In the genomic region with DNA sequence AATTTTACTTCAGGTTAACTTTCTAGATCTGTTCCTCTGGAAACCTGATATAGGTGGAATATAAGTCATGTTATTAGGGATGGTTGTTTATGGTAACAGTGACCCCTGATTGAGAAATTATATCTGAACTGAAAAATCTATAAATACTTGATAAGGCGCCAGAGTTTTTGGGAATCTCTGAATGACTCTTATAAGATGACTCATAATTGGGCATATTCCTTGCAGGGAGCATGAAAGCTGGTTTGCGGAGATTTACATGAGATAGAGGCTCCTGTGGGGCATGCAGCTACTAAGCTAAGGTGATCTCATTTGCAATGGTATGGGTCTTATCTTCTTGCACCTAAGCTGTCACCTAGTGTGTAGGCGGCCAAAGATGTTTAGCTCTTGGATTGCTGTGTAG, we compare ENCODE assay signal across 15 cellular contexts. TPM values are rescaled to one million over a fixed set of nuclear protein-coding genes. Genes with fewer than 3 reads are reported as not detected.
DNase-seq lines count a peak whose midpoint lies in the region; ATAC-seq, FAIRE-seq and TF ChIP-seq lines count a peak whose summit lies in the region.
"Had no signal": no experiment of that assay in that cellular context is flagged by ENCODE, and none has a peak within 500 bp of the region (broad histone marks: within the 10 kb centered on the region; RNA-seq: fewer than 3 reads in every experiment).

No MANE protein-coding gene starts in this region.

- no peak for TF ChIP-seq POLR2A in endothelial cell of umbilical vein (IDR thresholded peaks at IDR 0.05; ENCODE audit: low read depth, low read length)

- no peak overlapping the region for H3K4me3 ChIP-seq in HEK293 (ENCODE audit: low read depth, low read length)
- H3K4me3 ChIP-seq in PC-9, result no peak overlapping the region
- H3K4me3 ChIP-seq in endothelial cell of umbilical vein (replicated peaks in 1 of 3; ENCODE audit: insufficient read depth in 1 of 3, low read depth in 1 of 3, low read length in 3 of 3), result no peak overlapping the region
- no peak overlapping the region for H3K4me3 ChIP-seq in keratinocyte (ENCODE audit: control insufficient read depth in 2 of 3, extremely low read depth in 1 of 3, insufficient read depth in 2 of 3, low read depth in 1 of 3, low read length in 3 of 3)
- H3K4me3 ChIP-seq: BLaER1 treated with 17β-estradiol and CSF1 and Interleukin-3, amounts not matched to agents 10 nM and 100 nM; GM12878; GM23248 had no signal

- H3K4me2 ChIP-seq in PC-9 (peak overlapping the region; percentile 44), endothelial cell of umbilical vein (ENCODE audit: insufficient read depth, low read length) (no peak overlapping the region), keratinocyte (ENCODE audit: control insufficient read depth, extremely low read depth, insufficient read depth, low read depth, low read length) (no peak overlapping the region)
- H3K4me2 ChIP-seq: BLaER1 treated with 17β-estradiol and CSF1 and Interleukin-3, amounts not matched to agents 10 nM and 100 nM had no signal

- H3K9me1 ChIP-seq in endothelial cell of umbilical vein (replicated peaks; ENCODE audit: control insufficient read depth, extremely low read depth, insufficient read depth, low read length) (no peaks in the 10 kb centered on the region), keratinocyte (ENCODE audit: control insufficient read depth, extremely low read depth, insufficient read depth, low read length) (no peaks in the 10 kb centered on the region)

- H3K79me2 ChIP-seq in PC-9 (ENCODE audit: low read depth), result no peaks in the 10 kb centered on the region
- no peaks in the 10 kb centered on the region for H3K79me2 ChIP-seq in endothelial cell of umbilical vein (ENCODE audit: control insufficient read depth, insufficient read depth, low read length)
- H3K79me2 ChIP-seq in keratinocyte (ENCODE audit: control insufficient read depth, insufficient read depth, low read length), result no peaks in the 10 kb centered on the region

- H3F3A ChIP-seq in PC-9 (ENCODE audit: insufficient read depth, low read depth), result no peaks in the 10 kb centered on the region

- no peak overlapping the region for H3K9ac ChIP-seq in endothelial cell of umbilical vein (replicated peaks; ENCODE audit: extremely low read depth, insufficient read depth, low read length)
- H3K9ac ChIP-seq in keratinocyte (ENCODE audit: control insufficient read depth, extremely low read depth, insufficient read depth, low read length), result no peak overlapping the region
- H3K9ac ChIP-seq: BLaER1 treated with 17β-estradiol and CSF1 and Interleukin-3, amounts not matched to agents 10 nM and 100 nM; GM23248 had no signal

- intact Hi-C loops in PC-9 (cut with micrococcal nuclease; ENCODE audit: unreplicated experiment), result no loop called here
- intact Hi-C loops in endothelial cell of umbilical vein (cut with micrococcal nuclease), result no loop called here

- H3K36me3 ChIP-seq in HEK293 (ENCODE audit: control insufficient read depth in 2 of 2, insufficient read depth in 1 of 2, low read length in 2 of 2) (no peaks in the 10 kb centered on the region), PC-9 (ENCODE audit: low read depth) (no peaks in the 10 kb centered on the region), endothelial cell of umbilical vein (ENCODE audit: control insufficient read depth in 2 of 2, extremely low read depth in 1 of 2, insufficient read depth in 2 of 2, low read length in 2 of 2) (no peaks in the 10 kb centered on the region), keratinocyte (ENCODE audit: control insufficient read depth in 2 of 2, extremely low read depth in 1 of 2, insufficient read depth in 2 of 2, low read length in 2 of 2) (no peaks in the 10 kb centered on the region)
- H3K36me3 ChIP-seq: BLaER1 treated with 17β-estradiol and CSF1 and Interleukin-3, amounts not matched to agents 10 nM and 100 nM had no signal

- peak; percentile 4 for FAIRE-seq in endothelial cell of umbilical vein (lab: Jason Lieb, UNC)
- FAIRE-seq in keratinocyte (lab: Jason Lieb, UNC), result peak; percentile 13
- FAIRE-seq: GM12878, GM18507 had no signal

- no peaks in the 10 kb centered on the region for H3K27me3 ChIP-seq in PC-9 (ENCODE audit: insufficient read depth, low read depth)
- H3K27me3 ChIP-seq in endothelial cell of umbilical vein (ENCODE audit: control insufficient read depth in 2 of 2, insufficient read depth in 2 of 2, low read length in 2 of 2), result peaks cover 0 to 6% of the 10 kb centered on the region in 2 experiments
- H3K27me3 ChIP-seq in keratinocyte (ENCODE audit: control insufficient read depth, extremely low read depth, insufficient read depth, low read length), result no peaks in the 10 kb centered on the region
- H3K27me3 ChIP-seq: BLaER1 treated with 17β-estradiol and CSF1 and Interleukin-3, amounts not matched to agents 10 nM and 100 nM had no signal

- H2AFZ ChIP-seq in PC-9, result no peak overlapping the region
- no peak overlapping the region for H2AFZ ChIP-seq in endothelial cell of umbilical vein (ENCODE audit: low read depth, low read length)
- H2AFZ ChIP-seq in keratinocyte (ENCODE audit: control insufficient read depth, low read length), result no peak overlapping the region
- H2AFZ ChIP-seq: GM23248 had no signal

- H3K4me1 ChIP-seq in HEK293 (ENCODE audit: control insufficient read depth, insufficient read depth, low read length), result peaks cover 3% of the 10 kb centered on the region; the same call in 1 of the 2 replicates
- H3K4me1 ChIP-seq in PC-9 (replicated peaks; ENCODE audit: insufficient read depth), result 0 out of 2 replicates have a peak, but pooled peaks cover 10% of the 10 kb centered on the region
- H3K4me1 ChIP-seq in endothelial cell of umbilical vein (ENCODE audit: control insufficient read depth, extremely low read depth, insufficient read depth, low read length), result no peaks in the 10 kb centered on the region
- H3K4me1 ChIP-seq in keratinocyte (ENCODE audit: control insufficient read depth, extremely low read depth, insufficient read depth, low read length), result no peaks in the 10 kb centered on the region

- DNase-seq in PC-9, result peak; percentile 7 to 73
- DNase-seq in endothelial cell of umbilical vein (ENCODE audit: low read depth, low spot score), result no peak
- DNase-seq in keratinocyte (ENCODE audit: low read depth, low spot score), result no peak
- DNase-seq in NCI-H1105 (lab: John Stamatoyannopoulos, UW), result no peak
- DNase-seq in medulla oblongata (ENCODE audit: extremely low spot score), result no peak
- DNase-seq: ACHN; CD4-positive, CD25-positive, alpha-beta regulatory T cell; DMS53; GM23248 had no signal

- no peak for ATAC-seq in HG02759 (IDR thresholded peaks at IDR 0.05; ENCODE audit: unreplicated experiment)
- ATAC-seq: GM12878, HCT116 had no signal

- dilution Hi-C loops in endothelial cell of umbilical vein (cut with MboI; ENCODE audit: extremely low pct_ligation_motif_present, low sequenced_read_pairs) (no loop called here), keratinocyte (cut with MboI; ENCODE audit: extremely low pct_ligation_motif_present, low sequenced_read_pairs) (no loop called here)

- TF ChIP-seq CTCF in HEK293 (tag by site-specific recombination; IDR thresholded peaks at IDR 0.05) (no peak), PC-9 (conservative IDR thresholded peaks at IDR 0.05) (no peak), endothelial cell of umbilical vein (IDR thresholded peaks at IDR 0.05; ENCODE audit: extremely low read depth in 1 of 2, insufficient read depth in 1 of 2, low read depth in 1 of 2, low read length in 2 of 2) (no peak), keratinocyte (optimal IDR thresholded peaks at IDR 0.05 in 1 of 3, IDR thresholded peaks at IDR 0.05 in 1 of 3, conservative IDR thresholded peaks at IDR 0.05 in 1 of 3; ENCODE audit: extremely low read depth in 1 of 3, insufficient read depth in 2 of 3, low read length in 3 of 3) (no peak)

- H4K20me1 ChIP-seq in PC-9 (ENCODE audit: insufficient read depth) (no peaks in the 10 kb centered on the region), endothelial cell of umbilical vein (replicated peaks; ENCODE audit: control insufficient read depth, extremely low read depth, insufficient read depth, low read length) (no peaks in the 10 kb centered on the region), keratinocyte (ENCODE audit: control insufficient read depth, extremely low read depth, insufficient read depth, low read length) (no peaks in the 10 kb centered on the region)
- H4K20me1 ChIP-seq: BLaER1 treated with 17β-estradiol and CSF1 and Interleukin-3, amounts not matched to agents 10 nM and 100 nM had no signal

- H3K9me2 ChIP-seq in PC-9 (ENCODE audit: insufficient read depth), result no peaks in the 10 kb centered on the region

- CTCF ChIA-PET in HEK293 (lab: Yijun Ruan, JAX) (no interaction called here), PC-9 (lab: Charles Lee) (no interaction called here), endothelial cell of umbilical vein (lab: Charles Lee) (no interaction called here)

- H3K27ac ChIP-seq in HEK293 (ENCODE audit: extremely low read depth, low read depth, low read length), result no peak overlapping the region
- H3K27ac ChIP-seq in PC-9, result no peak overlapping the region
- no peak overlapping the region for H3K27ac ChIP-seq in endothelial cell of umbilical vein (ENCODE audit: insufficient read depth, low read depth, low read length)
- no peak overlapping the region for H3K27ac ChIP-seq in keratinocyte (ENCODE audit: control insufficient read depth, insufficient read depth, low read length)
- H3K27ac ChIP-seq: BLaER1 treated with 17β-estradiol and CSF1 and Interleukin-3, amounts not matched to agents 10 nM and 100 nM; GM23248 had no signal

- BruUV-seq in PC-9 (replicated peaks; lab: Mats Ljungman, UMichigan), result no TSS peak
- BruUV-seq in endothelial cell of umbilical vein (replicated peaks; lab: Mats Ljungman, UMichigan), result no TSS peak

- H3K9me3 ChIP-seq in HEK293 (ENCODE audit: control insufficient read depth, insufficient read depth, low read depth, low read length), result no peaks in the 10 kb centered on the region
- no peaks in the 10 kb centered on the region for H3K9me3 ChIP-seq in PC-9 (ENCODE audit: insufficient read depth, low read depth)
- no peaks in the 10 kb centered on the region for H3K9me3 ChIP-seq in endothelial cell of umbilical vein (replicated peaks; ENCODE audit: control insufficient read depth, insufficient read depth, low read length)
- no peaks in the 10 kb centered on the region for H3K9me3 ChIP-seq in keratinocyte (ENCODE audit: control insufficient read depth, low read depth, low read length)
- H3K9me3 ChIP-seq: BLaER1 treated with 17β-estradiol and CSF1 and Interleukin-3, amounts not matched to agents 10 nM and 100 nM had no signal

- POLR2A ChIA-PET in HEK293 (lab: Yijun Ruan, JAX), result no interaction called here
- POLR2A ChIA-PET in PC-9 (lab: Charles Lee; ENCODE audit: unreplicated experiment), result interaction anchor here (0.6 kb wide), 1 partner anchor 1055 kb away, joined by 4 read pairs; no protein-coding TSS in a partner anchor
- POLR2A ChIA-PET in endothelial cell of umbilical vein (lab: Charles Lee), result no interaction called here

RNA-seq across cellular contexts. Expression of a gene that starts 12.2 kb away (rescaled TPM):
- 0.39 TPM in 1 of 2 replicates, not detected in the other for total RNA-seq in PC-9 (2021)
- total RNA-seq in endothelial cell of umbilical vein, result not detected in 2 replicates
- polyA plus RNA-seq in endothelial cell of umbilical vein, result 0.06 TPM in 1 of 2 replicates, not detected in the other
- 0.08 and 0.11 TPM in 2 replicates for polyA plus RNA-seq in endothelial cell of umbilical vein (2011; cell fraction: cytosol; rRNA removed)
- 0.18 and 0.26 TPM in 2 replicates for polyA plus RNA-seq in endothelial cell of umbilical vein (2011; cell fraction: nucleus; rRNA removed)
- 0.13 TPM in 1 of 2 replicates, not detected in the other for polyA plus RNA-seq in endothelial cell of umbilical vein (2012)
- polyA minus RNA-seq in endothelial cell of umbilical vein, result not detected in 2 replicates
- not detected for polyA minus RNA-seq in endothelial cell of umbilical vein (2011; cell fraction: cytosol; rRNA and poly(A)+ RNA removed)
- not detected in 2 replicates for polyA minus RNA-seq in endothelial cell of umbilical vein (2011; cell fraction: nucleus; rRNA and poly(A)+ RNA removed)
- polyA plus RNA-seq in keratinocyte, result 0.07 to 0.12 TPM (median 0.12 TPM) in 3 replicates
- not detected for polyA plus RNA-seq in keratinocyte (2011; ENCODE audit: low read depth)
- 0.12 and 0.18 TPM in 2 replicates for polyA plus RNA-seq in keratinocyte (2011; cell fraction: cytosol; rRNA removed)
- 0.06 TPM in 1 of 2 replicates, not detected in the other for polyA plus RNA-seq in keratinocyte (2011; cell fraction: nucleus; rRNA removed)
- not detected in 2 replicates for polyA plus RNA-seq in keratinocyte (2012; ENCODE audit: low replicate concordance)
- polyA minus RNA-seq in keratinocyte, result not detected in 3 replicates
- not detected for polyA minus RNA-seq in keratinocyte (2011; cell fraction: cytosol; rRNA and poly(A)+ RNA removed)
- polyA minus RNA-seq in keratinocyte (2011; cell fraction: nucleus; rRNA and poly(A)+ RNA removed), result 0.08 TPM in 1 of 2 replicates, not detected in the other
- total RNA-seq: GM12878 had no signal

RNA-seq across cellular contexts. Expression of a gene that starts 36.7 kb away (rescaled TPM):
- total RNA-seq in PC-9 (2021) (38.0 and 39.0 TPM in 2 replicates), endothelial cell of umbilical vein (50.5 and 59.4 TPM in 2 replicates)
- polyA plus RNA-seq in endothelial cell of umbilical vein (21.9 and 44.4 TPM in 2 replicates), keratinocyte (12.0 to 25.8 TPM (median 16.7 TPM) in 3 replicates)
- polyA plus RNA-seq in endothelial cell of umbilical vein (2011; cell fraction: cytosol; rRNA removed), result 12.5 and 18.5 TPM in 2 replicates
- 19.9 and 33.4 TPM in 2 replicates for polyA plus RNA-seq in endothelial cell of umbilical vein (2011; cell fraction: nucleus; rRNA removed)
- 61.2 and 79.0 TPM in 2 replicates for polyA plus RNA-seq in endothelial cell of umbilical vein (2012)
- polyA minus RNA-seq in endothelial cell of umbilical vein (20.2 and 88.9 TPM in 2 replicates), keratinocyte (1.7 to 13.3 TPM (median 5.5 TPM) in 3 replicates)
- 31.7 TPM for polyA minus RNA-seq in endothelial cell of umbilical vein (2011; cell fraction: cytosol; rRNA and poly(A)+ RNA removed)
- polyA minus RNA-seq in endothelial cell of umbilical vein (2011; cell fraction: nucleus; rRNA and poly(A)+ RNA removed), result 14.0 and 41.6 TPM in 2 replicates
- 13.4 TPM for polyA plus RNA-seq in keratinocyte (2011; ENCODE audit: low read depth)
- polyA plus RNA-seq in keratinocyte (2011; cell fraction: cytosol; rRNA removed), result 9.7 and 22.4 TPM in 2 replicates
- polyA plus RNA-seq in keratinocyte (2011; cell fraction: nucleus; rRNA removed), result 17.9 and 25.8 TPM in 2 replicates
- polyA plus RNA-seq in keratinocyte (2012; ENCODE audit: low replicate concordance), result 40.5 and 46.0 TPM in 2 replicates
- polyA minus RNA-seq in keratinocyte (2011; cell fraction: cytosol; rRNA and poly(A)+ RNA removed), result 48.9 TPM
- 14.9 and 33.7 TPM in 2 replicates for polyA minus RNA-seq in keratinocyte (2011; cell fraction: nucleus; rRNA and poly(A)+ RNA removed)

RNA-seq across cellular contexts. Expression of a gene that starts 36.8 kb away (rescaled TPM):
- 33.1 and 34.5 TPM in 2 replicates for total RNA-seq in PC-9 (2021)
- total RNA-seq in endothelial cell of umbilical vein, result 50.3 and 51.4 TPM in 2 replicates
- 5.7 and 9.3 TPM in 2 replicates for polyA plus RNA-seq in endothelial cell of umbilical vein
- 16.2 and 16.5 TPM in 2 replicates for polyA plus RNA-seq in endothelial cell of umbilical vein (2011; cell fraction: cytosol; rRNA removed)
- polyA plus RNA-seq in endothelial cell of umbilical vein (2011; cell fraction: nucleus; rRNA removed), result 16.7 and 25.6 TPM in 2 replicates
- 57.4 and 71.6 TPM in 2 replicates for polyA plus RNA-seq in endothelial cell of umbilical vein (2012)
- 19.2 and 20.8 TPM in 2 replicates for polyA minus RNA-seq in endothelial cell of umbilical vein
- 18.6 TPM for polyA minus RNA-seq in endothelial cell of umbilical vein (2011; cell fraction: cytosol; rRNA and poly(A)+ RNA removed)
- 12.1 and 14.1 TPM in 2 replicates for polyA minus RNA-seq in endothelial cell of umbilical vein (2011; cell fraction: nucleus; rRNA and poly(A)+ RNA removed)
- 23.9 to 41.9 TPM (median 29.5 TPM) in 3 replicates for polyA plus RNA-seq in keratinocyte
- polyA plus RNA-seq in keratinocyte (2011; ENCODE audit: low read depth), result 45.7 TPM
- 16.1 and 24.0 TPM in 2 replicates for polyA plus RNA-seq in keratinocyte (2011; cell fraction: cytosol; rRNA removed)
- polyA plus RNA-seq in keratinocyte (2011; cell fraction: nucleus; rRNA removed), result 28.5 and 39.1 TPM in 2 replicates
- 17.7 and 39.1 TPM in 2 replicates for polyA plus RNA-seq in keratinocyte (2012; ENCODE audit: low replicate concordance)
- 9.9 to 41.7 TPM (median 19.6 TPM) in 3 replicates for polyA minus RNA-seq in keratinocyte
- 20.5 TPM for polyA minus RNA-seq in keratinocyte (2011; cell fraction: cytosol; rRNA and poly(A)+ RNA removed)
- 21.9 and 38.4 TPM in 2 replicates for polyA minus RNA-seq in keratinocyte (2011; cell fraction: nucleus; rRNA and poly(A)+ RNA removed)

Comparison
In these comparisons a context has a peak if more than half of its experiments do, and no peak if none do; other contexts are left out.
1. DNase-seq: peak in PC-9 (2 of 2); none in endothelial cell of umbilical vein (single experiment), keratinocyte (single experiment), NCI-H1105 (single experiment) and medulla oblongata (single experiment).